In genomic region chr7:74569501-74570075, GRCh38 we compare ENCODE assay signal across 12 cellular contexts.
DNase-seq lines count a peak whose midpoint lies in the region; ATAC-seq and TF ChIP-seq lines count a peak whose summit lies in the region.
"Had no signal": no experiment of that assay in that cellular context is flagged by ENCODE, and none has a peak within 500 bp of the region (broad histone marks: within the 10 kb centered on the region; RNA-seq: fewer than 3 reads in every experiment).

No MANE protein-coding gene starts in this region.

- H3K4me1 ChIP-seq in endodermal cell (ENCODE audit: control insufficient read depth, insufficient read depth, low read length) (no peaks in the 10 kb centered on the region), transverse colon (peaks cover 0 to 7% (median 3%) of the 10 kb centered on the region in 4 donors)
- H3K4me1 ChIP-seq: SJSA1 had no signal

- H3K27ac ChIP-seq in endodermal cell (ENCODE audit: low read depth, low read length) (peak overlapping the region; percentile 24), transverse colon (no peak overlapping the region)
- H3K27ac ChIP-seq: SJSA1 had no signal

- H3K4me3 Mint-ChIP-seq in activated CD4-positive, alpha-beta T cell treated with anti-CD3 and anti-CD28 coated beads, Interleukin-2, amount 10 ng/mL, durations not matched to agents 7 days and 5 days, result no peak overlapping the region
- H3K4me3 Mint-ChIP-seq in endodermal cell, result no peak overlapping the region
- H3K4me3 Mint-ChIP-seq: naive B cell had no signal

- DNase-seq in activated T-cell treated with anti-CD3 and anti-CD28 coated beads for 24 hours (ENCODE audit: low read depth) (peak; percentile 0), activated T-cell treated with anti-CD3 and anti-CD28 coated beads for 4 hours (no peak), endodermal cell (no peak), posterior vena cava (ENCODE audit: low spot score) (no peak), transverse colon (no peak)
- peak; percentile 36 for DNase-seq in activated CD4-positive, alpha-beta T cell treated with anti-CD3 and anti-CD28 coated beads, Interleukin-2, amount 10 ng/mL, durations not matched to agents 7 days and 5 days
- peak; percentile 7 to 8 for DNase-seq in stimulated activated CD4-positive, alpha-beta T cell treated with anti-CD3 and anti-CD28 coated beads, Interleukin-4, amount 100 ng/mL, for 48 hours (ENCODE audit: low read depth in 2 of 2)
- DNase-seq: EL, naive B cell, NCI-H748 treated with DMSO at 0.1 percent for 48 hours had no signal

- WGBS in endodermal cell (ENCODE audit: insufficient coverage in 1 of 2, insufficient read length in 1 of 2), 2 experiments, result 95 to 100% methylated on average over 5 to 14 of the region's 14 CpGs
- WGBS in transverse colon (ENCODE audit: low coverage in 1 of 2), 2 donors, result 86 to 91% methylated on average over 7 to 14 of the region's 14 CpGs

- in situ Hi-C loops in transverse colon (cut with MboI; ENCODE audit: low pct_ligation_motif_present in 1 of 4, low pct_unique_long_range_greater_than_20kb in 1 of 4, low sequenced_read_pairs in 3 of 4), result loop anchor here in 1 of 4 donors (25.0 kb wide), 1 partner anchor 132 kb away; no protein-coding TSS in a partner anchor

- H3K9me3 Mint-ChIP-seq in activated CD4-positive, alpha-beta T cell treated with anti-CD3 and anti-CD28 coated beads, Interleukin-2, amount 10 ng/mL, durations not matched to agents 7 days and 5 days, result no peaks in the 10 kb centered on the region
- H3K9me3 Mint-ChIP-seq in endodermal cell, result no peaks in the 10 kb centered on the region
- H3K9me3 Mint-ChIP-seq: naive B cell had no signal

- H3K9me3 ChIP-seq in endodermal cell (ENCODE audit: control insufficient read depth, low read length) (no peaks in the 10 kb centered on the region), transverse colon (no peaks in the 10 kb centered on the region)
- H3K9me3 ChIP-seq: SJSA1 had no signal

- no peaks in the 10 kb centered on the region for H3K27me3 Mint-ChIP-seq in activated CD4-positive, alpha-beta T cell treated with anti-CD3 and anti-CD28 coated beads, Interleukin-2, amount 10 ng/mL, durations not matched to agents 7 days and 5 days
- H3K27me3 Mint-ChIP-seq in endodermal cell (ENCODE audit: insufficient read depth), result no peaks in the 10 kb centered on the region
- H3K27me3 Mint-ChIP-seq: naive B cell had no signal

- H3K27me3 ChIP-seq in endodermal cell (ENCODE audit: control insufficient read depth, insufficient read depth, low read length, poor library complexity, severe bottlenecking), result no peaks in the 10 kb centered on the region
- no peaks in the 10 kb centered on the region for H3K27me3 ChIP-seq in transverse colon
- H3K27me3 ChIP-seq: SJSA1 had no signal

- H3K27ac Mint-ChIP-seq in activated CD4-positive, alpha-beta T cell treated with anti-CD3 and anti-CD28 coated beads, Interleukin-2, amount 10 ng/mL, durations not matched to agents 7 days and 5 days, result peak overlapping the region; percentile 85
- H3K27ac Mint-ChIP-seq in endodermal cell, result peak overlapping the region; percentile 86

- TF ChIP-seq EP300 in transverse colon (IDR thresholded peaks at IDR 0.05; ENCODE audit: low read depth), result no peak

- H3K36me3 Mint-ChIP-seq in activated CD4-positive, alpha-beta T cell treated with anti-CD3 and anti-CD28 coated beads, Interleukin-2, amount 10 ng/mL, durations not matched to agents 7 days and 5 days (ENCODE audit: low read depth), result no peaks in the 10 kb centered on the region
- peaks cover 49% of the 10 kb centered on the region for H3K36me3 Mint-ChIP-seq in endodermal cell (ENCODE audit: low read depth)
- H3K36me3 Mint-ChIP-seq: naive B cell had no signal

- intact Hi-C loops in posterior vena cava (cut with DNase I), result loop anchor here in 1 of 2 donors (5.0 kb wide), 1 partner anchor 1343 kb away; no protein-coding TSS in a partner anchor
- intact Hi-C loops in transverse colon (cut with DNase I; ENCODE audit: low total_unique reads), result loop anchor here (10.0 kb wide), 1 partner anchor 155 kb away; no protein-coding TSS in a partner anchor

- peaks cover 16% of the 10 kb centered on the region for H3K4me1 Mint-ChIP-seq in activated CD4-positive, alpha-beta T cell treated with anti-CD3 and anti-CD28 coated beads, Interleukin-2, amount 10 ng/mL, durations not matched to agents 7 days and 5 days
- H3K4me1 Mint-ChIP-seq in endodermal cell, result no peaks in the 10 kb centered on the region

- H3K9ac ChIP-seq in endodermal cell (ENCODE audit: extremely low read depth, low read length, poor library complexity, severe bottlenecking), result no peak overlapping the region

- peaks cover 32% of the 10 kb centered on the region for H3K36me3 ChIP-seq in endodermal cell (ENCODE audit: control insufficient read depth, insufficient read depth, low read length)
- H3K36me3 ChIP-seq in transverse colon, result no peaks in the 10 kb centered on the region

- TF ChIP-seq CTCF in endodermal cell (conservative IDR thresholded peaks at IDR 0.05) (no peak), transverse colon (IDR thresholded peaks at IDR 0.05) (no peak)

- H3K4me3 ChIP-seq in endodermal cell (ENCODE audit: low read length) (no peak overlapping the region), transverse colon (no peak overlapping the region)
- H3K4me3 ChIP-seq: SJSA1 had no signal

- no peak for TF ChIP-seq POLR2A in transverse colon (IDR thresholded peaks at IDR 0.05)

- CTCF ChIA-PET in activated CD4-positive, alpha-beta T cell treated with anti-CD3 and anti-CD28 coated beads, Interleukin-2, amount 10 ng/mL, durations not matched to agents 7 days and 5 days (lab: Charles Lee), result interaction anchor here (0.9 to 1.2 kb wide), 3 partner anchors 18 to 152 kb away, joined by 3 to 5 read pairs (median 4); no protein-coding TSS in a partner anchor

- no peak for ATAC-seq in GM19023 (IDR thresholded peaks at IDR 0.05; ENCODE audit: unreplicated experiment)

- POLR2A ChIA-PET in activated CD4-positive, alpha-beta T cell treated with anti-CD3 and anti-CD28 coated beads, Interleukin-2, amount 10 ng/mL, durations not matched to agents 7 days and 5 days (lab: Charles Lee), result interaction anchor here (0.7 kb wide), 1 partner anchor 495 kb away, joined by 4 read pairs; no protein-coding TSS in a partner anchor

Comparison
In these comparisons a context has a peak if more than half of its experiments do, and no peak if none do; other contexts are left out.
1. DNase-seq: peak in activated T-cell treated with anti-CD3 and anti-CD28 coated beads for 24 hours (single experiment), activated CD4-positive, alpha-beta T cell treated with anti-CD3 and anti-CD28 coated beads, Interleukin-2, amount 10 ng/mL, durations not matched to agents 7 days and 5 days (single experiment) and stimulated activated CD4-positive, alpha-beta T cell treated with anti-CD3 and anti-CD28 coated beads, Interleukin-4, amount 100 ng/mL, for 48 hours (2 of 2); none in activated T-cell treated with anti-CD3 and anti-CD28 coated beads for 4 hours (single experiment), endodermal cell (single experiment), posterior vena cava (single experiment) and transverse colon (single experiment).